In genomic region chr17:43531082-43531378, GRCh38 we compare ENCODE assay signal across 1 cellular context.
A peak's percentile ranks its signal among the peaks of the same experiment; 100 is the strongest.
TF ChIP-seq lines count a peak whose summit lies in the region.

No MANE protein-coding gene starts in this region.

TF ChIP-seq in HepG2, 621 proteins besides CTCF, POLR2A, EP300 and RAD21 (continued from another document and continues in another):
- TF ChIP-seq ZNF567 (CRISPR knock-in tag; IDR thresholded peaks at IDR 0.05; ENCODE audit: borderline replicate concordance) (no peak), CREB3 (CRISPR knock-in tag; IDR thresholded peaks at IDR 0.05) (no peak), ZEB1 (IDR thresholded peaks at IDR 0.05; ENCODE audit: insufficient replicate concordance, low read depth) (peak; percentile 77), ZNF891 (CRISPR knock-in tag; IDR thresholded peaks at IDR 0.05) (no peak), GABPB1 (CRISPR knock-in tag; IDR thresholded peaks at IDR 0.05) (no peak), KLF11 (CRISPR knock-in tag; IDR thresholded peaks at IDR 0.05) (no peak), ZNF564 (CRISPR knock-in tag; IDR thresholded peaks at IDR 0.05) (no peak), BHLHE40 (IDR thresholded peaks at IDR 0.05; ENCODE audit: low read length) (no peak), TAF1 (CRISPR knock-in tag; IDR thresholded peaks at IDR 0.05) (no peak), ZNF781 (CRISPR knock-in tag; IDR thresholded peaks at IDR 0.05; ENCODE audit: borderline replicate concordance, not compliant biosample characterization) (peak; percentile 9), PATZ1 (CRISPR knock-in tag; IDR thresholded peaks at IDR 0.05) (no peak), ZBTB49 (CRISPR knock-in tag; IDR thresholded peaks at IDR 0.05; ENCODE audit: borderline replicate concordance) (no peak), ZNF510 (CRISPR knock-in tag; IDR thresholded peaks at IDR 0.05; ENCODE audit: low read depth) (peak; percentile 49), XRCC5 (optimal IDR thresholded peaks at IDR 0.05; ENCODE audit: low read length) (peak; percentile 4), NFE2 (CRISPR knock-in tag; IDR thresholded peaks at IDR 0.05) (no peak), POLR2AphosphoS2 (IDR thresholded peaks at IDR 0.05; ENCODE audit: low read depth, low read length) (no peak), ZNF468 (CRISPR knock-in tag; IDR thresholded peaks at IDR 0.05) (no peak), NFKB2 (CRISPR knock-in tag; IDR thresholded peaks at IDR 0.05; ENCODE audit: borderline replicate concordance) (no peak), KDM3A (CRISPR knock-in tag; IDR thresholded peaks at IDR 0.05; ENCODE audit: low read depth) (no peak), ZBTB37 (CRISPR knock-in tag; IDR thresholded peaks at IDR 0.05) (no peak), ESRRA (CRISPR knock-in tag; IDR thresholded peaks at IDR 0.05; ENCODE audit: low read depth) (no peak), HNF4G (IDR thresholded peaks at IDR 0.05; ENCODE audit: borderline replicate concordance, low read depth, low read length) (no peak), HNF4G (CRISPR knock-in tag; IDR thresholded peaks at IDR 0.05; ENCODE audit: borderline replicate concordance, low read depth) (0 out of 2 replicates have a peak, but pooled peaks have one; percentile 4), SCMH1 (CRISPR knock-in tag; IDR thresholded peaks at IDR 0.05; ENCODE audit: borderline replicate concordance) (no peak), THAP9 (CRISPR knock-in tag; IDR thresholded peaks at IDR 0.05; ENCODE audit: borderline replicate concordance) (no peak), IRF1 (CRISPR knock-in tag; IDR thresholded peaks at IDR 0.05; ENCODE audit: low read depth) (no peak), KDM1A (CRISPR knock-in tag; IDR thresholded peaks at IDR 0.05) (peak; percentile 2; the same call in 1 of the 2 replicates), SOX6 (IDR thresholded peaks at IDR 0.05) (no peak), SOX6 (CRISPR knock-in tag; IDR thresholded peaks at IDR 0.05) (peak; percentile 34), ZBTB3 (CRISPR knock-in tag; IDR thresholded peaks at IDR 0.05; ENCODE audit: borderline replicate concordance, low read depth) (0 out of 2 replicates have a peak, but pooled peaks have one; percentile 24), TBX2 (CRISPR knock-in tag; IDR thresholded peaks at IDR 0.05; ENCODE audit: borderline replicate concordance) (no peak), GATA4 (IDR thresholded peaks at IDR 0.05; ENCODE audit: borderline replicate concordance, low read depth) (no peak), YEATS4 (CRISPR knock-in tag; IDR thresholded peaks at IDR 0.05; ENCODE audit: borderline replicate concordance) (no peak), ZNF546 (CRISPR knock-in tag; conservative IDR thresholded peaks at IDR 0.05) (0 out of 2 replicates have a peak, but pooled peaks have one; percentile 4), ZNF263 (CRISPR knock-in tag; IDR thresholded peaks at IDR 0.05) (no peak), FOXP1 (IDR thresholded peaks at IDR 0.05) (no peak), FOXP1 (CRISPR knock-in tag; IDR thresholded peaks at IDR 0.05) (no peak), ZNF652 (CRISPR knock-in tag; IDR thresholded peaks at IDR 0.05; ENCODE audit: borderline replicate concordance, low read depth) (no peak), POLR2AphosphoS5 (IDR thresholded peaks at IDR 0.05; ENCODE audit: low read depth, low read length) (no peak), TOE1 (CRISPR knock-in tag; IDR thresholded peaks at IDR 0.05) (0 out of 2 replicates have a peak, but pooled peaks have one; percentile 16), ZBTB1 (CRISPR knock-in tag; IDR thresholded peaks at IDR 0.05; ENCODE audit: borderline replicate concordance) (no peak), KLF9 (CRISPR knock-in tag; IDR thresholded peaks at IDR 0.05; ENCODE audit: low read depth) (no peak), TMF1 (CRISPR knock-in tag; IDR thresholded peaks at IDR 0.05; ENCODE audit: low read depth) (no peak), NFE2L2 (IDR thresholded peaks at IDR 0.05; ENCODE audit: low read length) (no peak), ASH2L (IDR thresholded peaks at IDR 0.05; ENCODE audit: insufficient read length, low read depth, low read length) (no peak), FOXK2 (IDR thresholded peaks at IDR 0.05) (no peak), RORA (CRISPR knock-in tag; IDR thresholded peaks at IDR 0.05) (no peak), MBNL3 (CRISPR knock-in tag; conservative IDR thresholded peaks at IDR 0.05) (no peak), JARID2 (CRISPR knock-in tag; IDR thresholded peaks at IDR 0.05; ENCODE audit: insufficient replicate concordance) (no peak), BATF2 (CRISPR knock-in tag; IDR thresholded peaks at IDR 0.05) (no peak), ZMYM3 (CRISPR knock-in tag; IDR thresholded peaks at IDR 0.05) (no peak), SMAD1 (CRISPR knock-in tag; IDR thresholded peaks at IDR 0.05; ENCODE audit: borderline replicate concordance, low read depth) (peak; percentile 3; the same call in 1 of the 2 replicates), ZNF770 (CRISPR knock-in tag; IDR thresholded peaks at IDR 0.05) (no peak), ZSCAN20 (CRISPR knock-in tag; IDR thresholded peaks at IDR 0.05; ENCODE audit: borderline replicate concordance) (no peak), ZNF383 (CRISPR knock-in tag; IDR thresholded peaks at IDR 0.05; ENCODE audit: borderline replicate concordance) (no peak), EED (CRISPR knock-in tag; IDR thresholded peaks at IDR 0.05) (no peak), JDP2 (CRISPR knock-in tag; IDR thresholded peaks at IDR 0.05; ENCODE audit: borderline replicate concordance) (no peak), KDM2A (CRISPR knock-in tag; IDR thresholded peaks at IDR 0.05; ENCODE audit: borderline replicate concordance, low read depth) (no peak; the same call in 1 of the 2 replicates), SNAPC5 (CRISPR knock-in tag; IDR thresholded peaks at IDR 0.05; ENCODE audit: borderline replicate concordance) (no peak), GLI4 (CRISPR knock-in tag; IDR thresholded peaks at IDR 0.05; ENCODE audit: borderline replicate concordance) (no peak; the same call in 1 of the 2 replicates), ZNF570 (CRISPR knock-in tag; IDR thresholded peaks at IDR 0.05; ENCODE audit: borderline replicate concordance) (0 out of 2 replicates have a peak, but pooled peaks have one; percentile 3), NR3C1 (CRISPR knock-in tag; IDR thresholded peaks at IDR 0.05) (no peak), DBP (CRISPR knock-in tag; IDR thresholded peaks at IDR 0.05; ENCODE audit: not compliant biosample characterization) (no peak), SMAD3 (CRISPR knock-in tag; IDR thresholded peaks at IDR 0.05) (no peak), ZNF484 (CRISPR knock-in tag; IDR thresholded peaks at IDR 0.05; ENCODE audit: borderline replicate concordance, low read depth) (no peak; the same call in 1 of the 2 replicates)
